In genomic region chr3:149716984-149717383, GRCh38 we compare ENCODE assay signal across 14 cellular contexts. TPM values are rescaled to one million over a fixed set of nuclear protein-coding genes. Genes with fewer than 3 reads are reported as not detected.
DNase-seq lines count a peak whose midpoint lies in the region; ATAC-seq and TF ChIP-seq lines count a peak whose summit lies in the region.
"Had no signal": no experiment of that assay in that cellular context is flagged by ENCODE, and none has a peak within 500 bp of the region (broad histone marks: within the 10 kb centered on the region; RNA-seq: fewer than 3 reads in every experiment).

No MANE protein-coding gene starts in this region.

- H3K9me3 Mint-ChIP-seq in Caco-2 (ENCODE audit: unreplicated experiment): peaks cover 3% of the 10 kb centered on the region

- ATAC-seq in left ventricle myocardium superior (no peak), body of pancreas (peak; percentile 15), HG02981 (IDR thresholded peaks at IDR 0.05; ENCODE audit: unreplicated experiment) (no peak)
- ATAC-seq: stimulated activated naive B cell treated with anti-CD40 and anti-IgM and Interleukin-4, amounts not matched to agents 10 μg/mL and 1 μg/mL and 100 μg/mL, for 72 hours had no signal

- no peak overlapping the region for H3K27ac Mint-ChIP-seq in Caco-2 (ENCODE audit: unreplicated experiment)
- H3K27ac Mint-ChIP-seq: activated naive CD8-positive, alpha-beta T cell; stimulated activated naive B cell treated with anti-CD40 and anti-IgM and Interleukin-4, amounts not matched to agents 10 μg/mL and 1 μg/mL and 100 μg/mL, for 72 hours; T-helper 2 cell treated with Interferon-gamma antibody and Interleukin-4, amounts not matched to agents 5 μg/mL and 100 μg/mL, for 36 hours had no signal

- no peaks in the 10 kb centered on the region for H3K36me3 Mint-ChIP-seq in Caco-2 (ENCODE audit: insufficient read depth, unreplicated experiment)

- H3K27ac ChIP-seq in left ventricle myocardium inferior (replicated peaks) (no peak overlapping the region), body of pancreas (no peak overlapping the region)
- H3K27ac ChIP-seq: gastrocnemius medialis had no signal

- POLR2A ChIA-PET in Caco-2 (lab: Charles Lee): no interaction called here

- no TSS peak for BruUV-seq in Caco-2 (replicated peaks; lab: Mats Ljungman, UMichigan)

- H3K27me3 Mint-ChIP-seq in Caco-2 (ENCODE audit: insufficient read depth, unreplicated experiment): no peaks in the 10 kb centered on the region
- H3K27me3 Mint-ChIP-seq: activated naive CD8-positive, alpha-beta T cell; stimulated activated naive B cell treated with anti-CD40 and anti-IgM and Interleukin-4, amounts not matched to agents 10 μg/mL and 1 μg/mL and 100 μg/mL, for 72 hours had no signal

- peak overlapping the region; percentile 40 for H3K9ac ChIP-seq in mucosa of stomach (ENCODE audit: low read length)

- 11 to 34% methylated on average over 6 of the region's 6 CpGs for WGBS in body of pancreas, 2 donors

- H3K4me1 Mint-ChIP-seq in Caco-2 (ENCODE audit: low read depth, unreplicated experiment): no peaks in the 10 kb centered on the region
- H3K4me1 Mint-ChIP-seq: stimulated activated naive B cell treated with anti-CD40 and anti-IgM and Interleukin-4, amounts not matched to agents 10 μg/mL and 1 μg/mL and 100 μg/mL, for 72 hours had no signal

- H3K4me3 ChIP-seq in left ventricle myocardium inferior: peak overlapping the region; percentile 35
- no peak overlapping the region for H3K4me3 ChIP-seq in body of pancreas
- H3K4me3 ChIP-seq in mucosa of stomach (ENCODE audit: low read length): peak overlapping the region; percentile 15
- no peak overlapping the region for H3K4me3 ChIP-seq in Caco-2 (ENCODE audit: low read depth, low read length)

- peaks cover 3% of the 10 kb centered on the region for H3K4me1 ChIP-seq in left ventricle myocardium inferior
- H3K4me1 ChIP-seq in body of pancreas: peaks cover 5% of the 10 kb centered on the region
- no peaks in the 10 kb centered on the region for H3K4me1 ChIP-seq in mucosa of stomach (ENCODE audit: control insufficient read depth, insufficient read depth, low read length)
- no peaks in the 10 kb centered on the region for H3K4me1 ChIP-seq in Caco-2
- H3K4me1 ChIP-seq: gastrocnemius medialis had no signal

- CTCF ChIA-PET in Caco-2 (lab: Charles Lee): interaction anchor here (0.6 to 1.3 kb wide), 4 partner anchors 108 to 203 kb away, joined by 3 to 5 read pairs (median 4); no protein-coding TSS in a partner anchor

- intact Hi-C loops in left ventricle myocardium inferior (cut with micrococcal nuclease): loop anchor here (5.0 kb wide), 1 partner anchor 205 kb away; no protein-coding TSS in a partner anchor
- intact Hi-C loops in left ventricle myocardium superior (cut with micrococcal nuclease): loop anchor here (2.0 to 10.0 kb wide), 3 partner anchors 52 to 204 kb away; no protein-coding TSS in a partner anchor
- intact Hi-C loops in body of pancreas (cut with DNase I): loop anchor here (10.0 kb wide), 1 partner anchor 202 kb away; no protein-coding TSS in a partner anchor
- intact Hi-C loops in Caco-2 (cut with micrococcal nuclease; ENCODE audit: unreplicated experiment): loop anchor here (1.0 to 2.0 kb wide), 5 partner anchors 54 to 223 kb away; no protein-coding TSS in a partner anchor

- H3K27me3 ChIP-seq in left ventricle myocardium inferior (ENCODE audit: low read depth) (no peaks in the 10 kb centered on the region), body of pancreas (no peaks in the 10 kb centered on the region), mucosa of stomach (ENCODE audit: control insufficient read depth, insufficient read depth, low read length) (no peaks in the 10 kb centered on the region), Caco-2 (replicated peaks; ENCODE audit: control insufficient read depth, insufficient read depth, low read length) (no peaks in the 10 kb centered on the region)
- H3K27me3 ChIP-seq: gastrocnemius medialis had no signal

- no peak overlapping the region for H3K4me3 Mint-ChIP-seq in Caco-2 (ENCODE audit: unreplicated experiment)
- H3K4me3 Mint-ChIP-seq: activated naive CD8-positive, alpha-beta T cell; stimulated activated naive B cell treated with anti-CD40 and anti-IgM and Interleukin-4, amounts not matched to agents 10 μg/mL and 1 μg/mL and 100 μg/mL, for 72 hours; T-helper 2 cell treated with Interferon-gamma antibody and Interleukin-4, amounts not matched to agents 5 μg/mL and 100 μg/mL, for 36 hours had no signal

- H3K9me3 ChIP-seq in left ventricle myocardium inferior (replicated peaks): peaks cover 19% of the 10 kb centered on the region
- no peaks in the 10 kb centered on the region for H3K9me3 ChIP-seq in body of pancreas
- no peaks in the 10 kb centered on the region for H3K9me3 ChIP-seq in mucosa of stomach (ENCODE audit: control insufficient read depth, low read length)
- peaks cover 19% of the 10 kb centered on the region; the same call in 1 of the 2 replicates for H3K9me3 ChIP-seq in Caco-2

- no peak for DNase-seq in left ventricle myocardium inferior
- no peak for DNase-seq in left ventricle myocardium superior
- no peak for DNase-seq in body of pancreas
- DNase-seq in activated CD4-positive, CD25-positive, alpha-beta regulatory T cell (lab: John Stamatoyannopoulos, UW): no peak
- no peak for DNase-seq in Caco-2
- DNase-seq in T-helper 1 cell: no peak
- DNase-seq: activated T-cell treated with anti-CD3 and anti-CD28 coated beads, Interleukin-2, amount 50 U/mL, for 1 hour; NCI-H1092 had no signal

- H3K36me3 ChIP-seq in left ventricle myocardium inferior: no peaks in the 10 kb centered on the region
- no peaks in the 10 kb centered on the region for H3K36me3 ChIP-seq in body of pancreas (replicated peaks in 1 of 2; ENCODE audit: insufficient read depth in 1 of 2, low read depth in 2 of 2)
- no peaks in the 10 kb centered on the region for H3K36me3 ChIP-seq in mucosa of stomach (ENCODE audit: control insufficient read depth, insufficient read depth, low read length)
- H3K36me3 ChIP-seq in Caco-2 (ENCODE audit: control insufficient read depth, insufficient read depth, low read length): no peaks in the 10 kb centered on the region
- H3K36me3 ChIP-seq: gastrocnemius medialis had no signal

- TF ChIP-seq CTCF in left ventricle myocardium inferior (IDR thresholded peaks at IDR 0.05; ENCODE audit: borderline replicate concordance) (no peak), body of pancreas (IDR thresholded peaks at IDR 0.05) (no peak), Caco-2 (IDR thresholded peaks at IDR 0.05; ENCODE audit: insufficient read depth in 1 of 2, low read depth in 1 of 2, low read length in 1 of 2, severe bottlenecking in 1 of 2, unreplicated experiment in 1 of 2) (no peak)

- no peak for TF ChIP-seq POLR2A in body of pancreas (IDR thresholded peaks at IDR 0.05)

RNA-seq across cellular contexts. Expression of gene COMMD2, which starts 35.3 kb away (rescaled TPM):
- total RNA-seq in left ventricle myocardium inferior (18.4 TPM), left ventricle myocardium superior (16.8 TPM), body of pancreas (10 to 100 TPM in 1 of 2 donors, 1 to 10 TPM in 1; 8.2 to 41.2 TPM), Caco-2 (2022) (42.6 and 43.3 TPM in 2 replicates)

RNA-seq across cellular contexts. Expression of gene WWTR1, which starts 59.2 kb away (rescaled TPM):
- total RNA-seq in left ventricle myocardium inferior: 39.1 TPM
- 40.0 TPM for total RNA-seq in left ventricle myocardium superior
- 10 to 100 TPM; 46.2 to 64.3 TPM for total RNA-seq in body of pancreas
- total RNA-seq in Caco-2 (2022): 16.2 and 19.1 TPM in 2 replicates

Comparison
In these comparisons a context has a peak if more than half of its experiments do, and no peak if none do; other contexts are left out.
1. H3K4me3 ChIP-seq: peak in left ventricle myocardium inferior (single experiment) and mucosa of stomach (single experiment); none in body of pancreas (0 of 2) and Caco-2 (single experiment).